ENCODE assay signal across 8 cellular contexts in the genomic region with DNA sequence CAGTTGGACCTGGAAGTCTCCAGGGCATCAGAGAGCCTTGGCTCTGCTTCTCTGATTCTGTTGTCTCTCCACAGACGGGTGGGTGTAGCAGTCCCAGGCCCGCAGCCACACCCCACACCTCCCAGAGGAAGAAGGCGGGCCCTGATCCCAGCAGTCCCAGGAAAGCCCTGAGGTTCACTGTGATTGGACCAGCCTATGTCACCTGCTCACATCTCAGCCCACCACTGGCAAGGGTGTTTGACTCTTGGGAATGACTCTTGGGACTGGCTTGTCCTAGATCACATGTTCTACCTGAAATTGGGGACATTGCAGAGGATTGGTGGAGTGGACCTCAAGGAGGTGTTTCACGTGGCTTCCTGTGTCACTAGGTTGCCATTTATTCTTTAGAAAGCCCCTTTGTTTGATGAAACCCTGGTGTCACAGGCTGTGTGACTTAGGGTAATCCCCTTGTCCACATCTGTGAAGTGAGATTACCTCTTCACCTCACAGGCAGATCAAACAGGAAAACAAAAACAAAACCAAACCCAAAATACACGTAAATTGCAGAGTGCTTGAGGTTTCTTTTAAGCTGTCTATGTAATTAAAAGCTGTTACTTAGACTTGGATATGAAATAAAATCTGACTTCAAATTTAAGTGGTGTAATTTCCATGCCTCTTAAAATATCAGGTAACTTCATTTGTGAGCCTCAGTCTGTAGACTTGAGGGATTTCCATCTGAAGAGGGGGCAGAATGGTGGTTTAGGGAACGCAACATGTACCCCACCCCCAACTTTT. TPM values are rescaled to one million over a fixed set of nuclear protein-coding genes. Genes with fewer than 3 reads are reported as not detected.
A peak's percentile ranks its signal among the peaks of the same experiment; 100 is the strongest.
DNase-seq lines count a peak whose midpoint lies in the region; ATAC-seq and TF ChIP-seq lines count a peak whose summit lies in the region.

No MANE protein-coding gene starts in this region.

- no peak overlapping the region for H3K27ac ChIP-seq in right lobe of liver

- 47% methylated on average over 2 of the region's 6 CpGs for WGBS in right lobe of liver (ENCODE audit: insufficient coverage, low coverage, low lambda C conversion rate, missing lambda C conversion rate)

- no peak overlapping the region for H3K4me3 ChIP-seq in right lobe of liver

- ATAC-seq in HG02798 (IDR thresholded peaks at IDR 0.05; ENCODE audit: poor library complexity, unreplicated experiment) = peak; percentile 99
- ATAC-seq in right lobe of liver = peak; percentile 12 to 35 (median 22)

- H3K4me1 ChIP-seq in right lobe of liver = peaks cover 0 to 27% (median 4%) of the 10 kb centered on the region in 4 donors

- TF ChIP-seq CTCF in right lobe of liver (IDR thresholded peaks at IDR 0.05) = no peak

- no peak for TF ChIP-seq POLR2A in right lobe of liver (IDR thresholded peaks at IDR 0.05)

- no peaks in the 10 kb centered on the region for H3K9me3 ChIP-seq in right lobe of liver

- intact Hi-C loops in right lobe of liver (cut with DNase I) = no loop called here
- intact Hi-C loops in posterior cingulate gyrus (cut with DNase I) = no loop called here

- peak; percentile 4 for DNase-seq in activated CD4-positive, CD25-positive, alpha-beta regulatory T cell treated with anti-CD3 and anti-CD28 coated beads, Interleukin-2, amount 50 U/mL, for 16 hours (ENCODE audit: low read depth, low spot score)
- DNase-seq in activated CD4-positive, CD25-positive, alpha-beta regulatory T cell treated with anti-CD3 and anti-CD28 coated beads, Interleukin-2, amount 50 U/mL, for 72 hours = no peak
- DNase-seq in T-helper 1 cell (peak in 3 of 5 donors; percentile 14 to 85 (median 24)), right lobe of liver (no peak), posterior cingulate gyrus (no peak), NCI-H1105 (lab: John Stamatoyannopoulos, UW) (no peak), AG08395 (ENCODE audit: low spot score) (no peak)

- H3K27me3 ChIP-seq in right lobe of liver = no peaks in the 10 kb centered on the region

- H3K36me3 ChIP-seq in right lobe of liver = no peaks in the 10 kb centered on the region

RNA-seq across cellular contexts. Expression of a gene that starts 26.7 kb away (rescaled TPM):
- total RNA-seq in right lobe of liver = 100 to 1,000 TPM in 2 of 6 experiments, 10 to 100 TPM in 4; 48.4 to 109 (median 97.8) TPM

Comparison
In these comparisons a context has a peak if more than half of its experiments do, and no peak if none do; other contexts are left out.
1. DNase-seq: peak in activated CD4-positive, CD25-positive, alpha-beta regulatory T cell treated with anti-CD3 and anti-CD28 coated beads, Interleukin-2, amount 50 U/mL, for 16 hours (single experiment) and T-helper 1 cell (3 of 5); none in activated CD4-positive, CD25-positive, alpha-beta regulatory T cell treated with anti-CD3 and anti-CD28 coated beads, Interleukin-2, amount 50 U/mL, for 72 hours (single experiment), right lobe of liver (0 of 3), posterior cingulate gyrus (0 of 10), NCI-H1105 (single experiment) and AG08395 (single experiment).